Comparison of ENCODE assay signal across 12 cellular contexts in genomic region chr17:50420419-50421112, GRCh38. TPM values are rescaled to one million over a fixed set of nuclear protein-coding genes. Genes with fewer than 3 reads are reported as not detected.
A peak's percentile ranks its signal among the peaks of the same experiment; 100 is the strongest.
DNase-seq lines count a peak whose midpoint lies in the region; ATAC-seq, FAIRE-seq and TF ChIP-seq lines count a peak whose summit lies in the region.
"Had no signal": no experiment of that assay in that cellular context is flagged by ENCODE, and none has a peak within 500 bp of the region (broad histone marks: within the 10 kb centered on the region; RNA-seq: fewer than 3 reads in every experiment).

No MANE protein-coding gene starts in this region.

- CTCF ChIA-PET in naive thymus-derived CD4-positive, alpha-beta T cell (lab: Charles Lee), result interaction anchor here (0.7 kb wide), 1 partner anchor 207 kb away, joined by 3 read pairs; no protein-coding TSS in a partner anchor

- no peaks in the 10 kb centered on the region for H3K27me3 ChIP-seq in BLaER1 treated with 17β-estradiol and CSF1 and Interleukin-3, amounts not matched to agents 10 nM and 100 nM
- no peaks in the 10 kb centered on the region for H3K27me3 ChIP-seq in colonic mucosa
- H3K27me3 ChIP-seq in naive thymus-derived CD4-positive, alpha-beta T cell (ENCODE audit: control insufficient read depth in 2 of 2, insufficient read depth in 2 of 2, low read length in 2 of 2), result no peaks in the 10 kb centered on the region

- peaks cover 0 to 7% (median 4%) of the 10 kb centered on the region in 5 donors for H3K36me3 Mint-ChIP-seq in naive thymus-derived CD4-positive, alpha-beta T cell

- H3K4me1 Mint-ChIP-seq in naive thymus-derived CD4-positive, alpha-beta T cell, result peaks cover 8 to 47% (median 26%) of the 10 kb centered on the region in 7 donors

- H3K36me3 ChIP-seq in BLaER1 treated with 17β-estradiol and CSF1 and Interleukin-3, amounts not matched to agents 10 nM and 100 nM, result no peaks in the 10 kb centered on the region; a peak in 1 of 22 replicates
- no peaks in the 10 kb centered on the region for H3K36me3 ChIP-seq in colonic mucosa
- no peaks in the 10 kb centered on the region for H3K36me3 ChIP-seq in naive thymus-derived CD4-positive, alpha-beta T cell (ENCODE audit: control insufficient read depth in 2 of 3, insufficient read depth in 3 of 3, low read length in 3 of 3)

- H3K27ac Mint-ChIP-seq in naive thymus-derived CD4-positive, alpha-beta T cell, result peak overlapping the region; percentile 45 to 97 (median 91)

- peaks cover 0 to 20% (median 0%) of the 10 kb centered on the region in 5 donors for H3K27me3 Mint-ChIP-seq in naive thymus-derived CD4-positive, alpha-beta T cell

- H3K9ac ChIP-seq in BLaER1 treated with 17β-estradiol and CSF1 and Interleukin-3, amounts not matched to agents 10 nM and 100 nM, result peak overlapping the region in 10 of 11 experiments; percentile 55 to 79 (median 75); a peak in 19 of 22 replicates
- peak overlapping the region in 1 of 2 donors; percentile 15 for H3K9ac ChIP-seq in colonic mucosa (ENCODE audit: low read depth in 2 of 2, low read length in 2 of 2)

- peak overlapping the region; percentile 61 to 89 (median 82); a peak in 20 of 22 replicates for H3K27ac ChIP-seq in BLaER1 treated with 17β-estradiol and CSF1 and Interleukin-3, amounts not matched to agents 10 nM and 100 nM
- H3K27ac ChIP-seq in colonic mucosa, result peak overlapping the region; percentile 76
- H3K27ac ChIP-seq in naive thymus-derived CD4-positive, alpha-beta T cell (ENCODE audit: low read depth, low read length), result peak overlapping the region; percentile 72

- peaks cover 2 to 9% (median 7%) of the 10 kb centered on the region in 11 donors for H3K9me3 Mint-ChIP-seq in naive thymus-derived CD4-positive, alpha-beta T cell

- no peak for FAIRE-seq in GM19239 (lab: Jason Lieb, UNC)

- ATAC-seq in naive thymus-derived CD4-positive, alpha-beta T cell, result no peak

- H3K4me3 Mint-ChIP-seq in naive thymus-derived CD4-positive, alpha-beta T cell, result peak overlapping the region in 6 of 10 donors; percentile 33 to 94 (median 83)

- peak overlapping the region; percentile 74 to 94 (median 84) for H3K4me2 ChIP-seq in BLaER1 treated with 17β-estradiol and CSF1 and Interleukin-3, amounts not matched to agents 10 nM and 100 nM

- intact Hi-C loops in colonic mucosa (cut with DNase I), result no loop called here
- intact Hi-C loops in naive thymus-derived CD4-positive, alpha-beta T cell (cut with micrococcal nuclease), result loop anchor here (1.0 kb wide), 2 partner anchors 23 to 59 kb away; partner anchors contain the start of gene LRRC59 (in 2 of the 2)

- H3K9me3 ChIP-seq in BLaER1 treated with 17β-estradiol and CSF1 and Interleukin-3, amounts not matched to agents 10 nM and 100 nM (replicated peaks in 1 of 11), result peaks cover 0 to 22% (median 17%) of the 10 kb centered on the region in 11 experiments; a peak in 19 of 22 replicates
- no peaks in the 10 kb centered on the region for H3K9me3 ChIP-seq in colonic mucosa
- peaks cover 0 to 3% (median 0%) of the 10 kb centered on the region in 3 experiments for H3K9me3 ChIP-seq in naive thymus-derived CD4-positive, alpha-beta T cell (ENCODE audit: control insufficient read depth in 2 of 3, low read length in 3 of 3)

- no peak for TF ChIP-seq CTCF in colonic mucosa (IDR thresholded peaks at IDR 0.05)

- POLR2A ChIA-PET in naive thymus-derived CD4-positive, alpha-beta T cell (lab: Charles Lee), result interaction anchor here (0.6 to 2.0 kb wide), 3 partner anchors 12 to 23 kb away, joined by 3 to 5 read pairs (median 3); partner anchors contain the start of gene LRRC59

- peaks cover 40 to 53% (median 44%) of the 10 kb centered on the region in 10 experiments for H3K4me1 ChIP-seq in BLaER1 treated with 17β-estradiol and CSF1 and Interleukin-3, amounts not matched to agents 10 nM and 100 nM
- peaks cover 9% of the 10 kb centered on the region for H3K4me1 ChIP-seq in colonic mucosa
- H3K4me1 ChIP-seq in naive thymus-derived CD4-positive, alpha-beta T cell (ENCODE audit: control insufficient read depth in 2 of 2, insufficient read depth in 2 of 2, low read length in 2 of 2), result peaks cover 15 to 17% of the 10 kb centered on the region in 2 donors

- no peaks in the 10 kb centered on the region for H4K20me1 ChIP-seq in BLaER1 treated with 17β-estradiol and CSF1 and Interleukin-3, amounts not matched to agents 10 nM and 100 nM

- DNase-seq in MV-4-11 (lab: John Stamatoyannopoulos, UW) (peak; percentile 70), colonic mucosa (no peak), hippocampal formation (lab: John Stamatoyannopoulos, UW) (no peak), NCI-H2081 treated with DMSO at 0.1 percent for 48 hours (lab: John Stamatoyannopoulos, UW) (no peak), NCI-H510A treated with DMSO at 0.1 percent for 48 hours (lab: John Stamatoyannopoulos, UW) (no peak), GM19239 (ENCODE audit: insufficient read length, low spot score) (no peak)
- DNase-seq in naive thymus-derived CD4-positive, alpha-beta T cell, result no peak
- DNase-seq: activated naive CD4-positive, alpha-beta T cell; EL; NCI-H1417 treated with DMSO at 0.1 percent for 48 hours had no signal

- peak overlapping the region; percentile 37 to 62 (median 52); a peak in 15 of 20 replicates for H3K4me3 ChIP-seq in BLaER1 treated with 17β-estradiol and CSF1 and Interleukin-3, amounts not matched to agents 10 nM and 100 nM
- H3K4me3 ChIP-seq in colonic mucosa, result no peak overlapping the region
- H3K4me3 ChIP-seq in naive thymus-derived CD4-positive, alpha-beta T cell (ENCODE audit: low read length), result peak overlapping the region; percentile 8

RNA-seq across cellular contexts. Expression of gene ACSF2, which starts 5.5 kb away (rescaled TPM):
- 100 to 1,000 TPM in 1 of 2 donors, 10 to 100 TPM in 1; 50.8 to 119 TPM for total RNA-seq in colonic mucosa
- 10 to 100 TPM; 20.1 to 36.2 (median 22.9) TPM for total RNA-seq in naive thymus-derived CD4-positive, alpha-beta T cell
- polyA plus RNA-seq in naive thymus-derived CD4-positive, alpha-beta T cell, result 1 to 10 TPM; 2.2 to 2.6 TPM

RNA-seq across cellular contexts. Expression of gene LRRC59, which starts 23.2 kb away (rescaled TPM):
- 100 to 1,000 TPM; 147 to 265 TPM for total RNA-seq in colonic mucosa
- total RNA-seq in naive thymus-derived CD4-positive, alpha-beta T cell, result 10 to 100 TPM; 27.6 to 67.1 (median 42.4) TPM
- 10 to 100 TPM; 13.4 to 15.2 TPM for polyA plus RNA-seq in naive thymus-derived CD4-positive, alpha-beta T cell

RNA-seq across cellular contexts. Expression of gene EME1, which starts 47.5 kb away (rescaled TPM):
- 10 to 100 TPM in 1 of 2 donors, 1 to 10 TPM in 1; 1.8 to 10.1 TPM for total RNA-seq in colonic mucosa
- 10 to 100 TPM in 1 of 5 experiments, 1 to 10 TPM in 3, under 1 TPM in 1; 0.61 to 17.5 (median 2.2) TPM for total RNA-seq in naive thymus-derived CD4-positive, alpha-beta T cell
- polyA plus RNA-seq in naive thymus-derived CD4-positive, alpha-beta T cell, result not detected

RNA-seq across cellular contexts. Expression of gene MRPL27, which starts 47.6 kb away (rescaled TPM):
- 100 to 1,000 TPM in 1 of 2 donors, 10 to 100 TPM in 1; 71.7 to 135 TPM for total RNA-seq in colonic mucosa
- total RNA-seq in naive thymus-derived CD4-positive, alpha-beta T cell, result 10 to 100 TPM; 29.5 to 64.7 (median 32.0) TPM
- polyA plus RNA-seq in naive thymus-derived CD4-positive, alpha-beta T cell, result 10 to 100 TPM; 47.0 to 51.3 TPM

RNA-seq across cellular contexts. Expression of gene CHAD, which starts 48.1 kb away (rescaled TPM):
- total RNA-seq in colonic mucosa, result 1 to 10 TPM; 1.8 to 3.6 TPM
- not detected for total RNA-seq in naive thymus-derived CD4-positive, alpha-beta T cell
- polyA plus RNA-seq in naive thymus-derived CD4-positive, alpha-beta T cell, result not detected
- total RNA-seq: glomerular endothelial cell had no signal
